In the genomic region with DNA sequence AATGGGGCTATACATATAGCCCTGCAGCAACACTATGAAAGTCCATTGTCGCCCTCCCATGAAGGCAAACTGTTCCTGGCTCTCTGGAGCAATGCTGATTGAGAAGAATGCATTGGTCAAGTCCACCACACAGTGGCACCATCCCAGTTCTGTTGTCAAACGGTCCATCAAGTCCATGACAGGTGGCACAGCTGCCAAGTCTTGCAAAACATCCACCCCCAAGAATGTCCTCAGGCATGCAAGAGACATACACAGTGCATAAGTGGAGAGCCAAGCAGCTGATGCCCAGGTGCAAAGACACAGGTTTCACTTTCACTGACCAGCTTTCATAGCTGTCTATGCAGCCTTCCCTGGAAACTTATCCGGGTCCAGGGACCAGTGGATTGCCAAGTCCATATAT, we compare ENCODE assay signal across 17 cellular contexts. TPM values are rescaled to one million over a fixed set of nuclear protein-coding genes. Genes with fewer than 3 reads are reported as not detected.
DNase-seq lines count a peak whose midpoint lies in the region; ATAC-seq and TF ChIP-seq lines count a peak whose summit lies in the region.
"Had no signal": no experiment of that assay in that cellular context is flagged by ENCODE, and none has a peak within 500 bp of the region (broad histone marks: within the 10 kb centered on the region; RNA-seq: fewer than 3 reads in every experiment).

No MANE protein-coding gene starts in this region.

- DNase-seq in DMS 273 (lab: John Stamatoyannopoulos, UW; ENCODE audit: unreplicated experiment) = peak; percentile 22
- no peak for DNase-seq in DMS 273 treated with DMSO at 0.1 percent for 48 hours (lab: John Stamatoyannopoulos, UW)
- DNase-seq in M059J (ENCODE audit: low read depth) = peak; percentile 22
- DNase-seq in amniotic epithelial cell (ENCODE audit: low read depth) = peak; percentile 1
- peak; percentile 9 for DNase-seq in myocyte (ENCODE audit: low read depth)
- no peak for DNase-seq in CD4-positive, alpha-beta T cell
- no peak for DNase-seq in OCI-M2 (lab: John Stamatoyannopoulos, UW; ENCODE audit: unreplicated experiment)
- DNase-seq: AML-193, DMS53, DND-41, EL, H9 had no signal

- POLR2A ChIA-PET in CD4-positive, alpha-beta T cell (lab: Charles Lee) = no interaction called here

- intact Hi-C loops in CD4-positive, alpha-beta T cell (cut with DNase I, micrococcal nuclease) = no loop called here

- H3K9me3 ChIP-seq in CD4-positive, alpha-beta T cell (ENCODE audit: control insufficient read depth, low read length) = peaks cover 29% of the 10 kb centered on the region

- peaks cover 33% of the 10 kb centered on the region for H3K36me3 Mint-ChIP-seq in CD4-positive, alpha-beta T cell (ENCODE audit: low read depth)

- H3K9me3 Mint-ChIP-seq in CD4-positive, alpha-beta T cell = peaks cover 11% of the 10 kb centered on the region

- H3K27ac ChIP-seq in CD4-positive, alpha-beta T cell (ENCODE audit: low read depth, low read length) = no peak overlapping the region
- H3K27ac ChIP-seq: 22Rv1, A549, C4-2B had no signal

- H3K4me1 Mint-ChIP-seq in CD4-positive, alpha-beta T cell (ENCODE audit: low read depth) = no peaks in the 10 kb centered on the region
- H3K4me1 Mint-ChIP-seq: H9 had no signal

- CTCF ChIA-PET in CD4-positive, alpha-beta T cell (lab: Charles Lee) = no interaction called here

- H3K27me3 ChIP-seq in CD4-positive, alpha-beta T cell (ENCODE audit: control insufficient read depth, insufficient read depth, low read length) = no peaks in the 10 kb centered on the region

- TF ChIP-seq CTCF in CD4-positive, alpha-beta T cell (IDR thresholded peaks at IDR 0.05) = no peak

- TF ChIP-seq POLR2A in GM18505 (IDR thresholded peaks at IDR 0.05; ENCODE audit: borderline replicate concordance, extremely low read depth, insufficient read depth, insufficient read length) = no peak

- H3K4me3 Mint-ChIP-seq in CD4-positive, alpha-beta T cell = no peak overlapping the region
- H3K4me3 Mint-ChIP-seq: H9 had no signal

- H3K27ac Mint-ChIP-seq in CD4-positive, alpha-beta T cell = no peak overlapping the region
- H3K27ac Mint-ChIP-seq: H9 had no signal

- no peaks in the 10 kb centered on the region for H3K27me3 Mint-ChIP-seq in CD4-positive, alpha-beta T cell

- ATAC-seq in CD4-positive, alpha-beta T cell (ENCODE audit: poor library complexity) = no peak
- ATAC-seq in GM18505 (IDR thresholded peaks at IDR 0.05; ENCODE audit: unreplicated experiment) = no peak
- ATAC-seq: A549, GM12878 had no signal

RNA-seq across cellular contexts. Expression of a gene that starts 17.5 kb away (rescaled TPM):
- 5.2 and 6.6 TPM in 2 replicates for total RNA-seq in M059J (2014; rRNA removed; shearing (Covaris generic))
- total RNA-seq in myocyte = 0.03 and 0.16 TPM in 2 replicates
- polyA plus RNA-seq in myocyte (2012) = 0.21 TPM
- total RNA-seq in CD4-positive, alpha-beta T cell = 1 to 10 TPM; 1.6 to 1.8 TPM

Comparison
In these comparisons a context has a peak if more than half of its experiments do, and no peak if none do; other contexts are left out.
1. DNase-seq: peak in DMS 273 (single experiment), M059J (single experiment), amniotic epithelial cell (single experiment) and myocyte (single experiment); none in DMS 273 treated with DMSO at 0.1 percent for 48 hours (single experiment), CD4-positive, alpha-beta T cell (0 of 10) and OCI-M2 (single experiment).